In the genomic region with DNA sequence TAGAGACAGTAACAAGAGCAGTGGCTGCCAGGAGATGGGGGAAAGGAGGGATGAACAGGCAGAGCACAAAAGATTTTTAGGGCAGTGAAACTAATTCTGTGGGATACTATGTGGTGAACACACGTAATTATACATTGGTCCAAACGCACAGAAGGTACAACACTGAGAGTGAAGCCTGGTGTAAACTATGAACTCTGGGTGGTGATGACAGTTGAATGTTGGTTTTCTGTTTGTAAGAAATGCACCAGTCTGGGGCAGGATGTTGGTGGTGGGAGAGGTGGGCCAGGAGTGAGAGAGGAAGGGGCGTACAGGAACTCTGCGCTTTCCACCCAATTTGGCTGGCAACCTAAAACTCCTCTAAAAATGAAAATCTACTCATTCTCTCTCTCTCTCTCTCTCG, we compare ENCODE assay signal across 22 cellular contexts. TPM values are rescaled to one million over a fixed set of nuclear protein-coding genes. Genes with fewer than 3 reads are reported as not detected.
DNase-seq lines count a peak whose midpoint lies in the region; ATAC-seq and TF ChIP-seq lines count a peak whose summit lies in the region.
"Had no signal": no experiment of that assay in that cellular context is flagged by ENCODE, and none has a peak within 500 bp of the region (broad histone marks: within the 10 kb centered on the region; RNA-seq: fewer than 3 reads in every experiment).

No MANE protein-coding gene starts in this region.

- H3K9me3 ChIP-seq in H9 (ENCODE audit: control insufficient read depth, low read depth, low read length) (no peaks in the 10 kb centered on the region), SJCRH30 (replicated peaks) (no peaks in the 10 kb centered on the region; the same call in 1 of the 2 replicates)
- H3K9me3 ChIP-seq: body of pancreas, left lung, ovary, upper lobe of left lung had no signal

- H3K23me2 ChIP-seq in H9 (ENCODE audit: insufficient read length, low read depth, low read length, poor library complexity, severe bottlenecking): no peaks in the 10 kb centered on the region

- no peak overlapping the region for H2AK5ac ChIP-seq in H9 (ENCODE audit: insufficient read length, low read length)

- H3K4me2 ChIP-seq in H9 (ENCODE audit: insufficient read depth, insufficient read length, low read length): no peak overlapping the region

- H2AFZ ChIP-seq in H9 (ENCODE audit: low read length): no peak overlapping the region

- no peak overlapping the region for H2BK5ac ChIP-seq in H9 (ENCODE audit: insufficient read length, low read length)

- peaks cover 26% of the 10 kb centered on the region for H3K4me1 Mint-ChIP-seq in activated CD8-positive, alpha-beta memory T cell treated with anti-CD3 and anti-CD28 coated beads, Interleukin-2, amount 10 ng/mL, durations not matched to agents 7 days and 5 days
- peaks cover 14 to 18% of the 10 kb centered on the region in 2 experiments for H3K4me1 Mint-ChIP-seq in H9
- peaks cover 53% of the 10 kb centered on the region for H3K4me1 Mint-ChIP-seq in activated CD8-positive, alpha-beta T cell treated with anti-CD3 and anti-CD28 coated beads, Interleukin-2, amount 10 ng/mL, durations not matched to agents 7 days and 5 days (ENCODE audit: low read depth)
- H3K4me1 Mint-ChIP-seq in stimulated activated naive B cell treated with anti-CD40 and anti-IgM and Interleukin-4, amounts not matched to agents 10 μg/mL and 1 μg/mL and 100 μg/mL, for 72 hours: peaks cover 4 to 14% of the 10 kb centered on the region in 2 donors
- H3K4me1 Mint-ChIP-seq: naive B cell had no signal

- no peak overlapping the region for H3K9ac ChIP-seq in H9 (ENCODE audit: extremely low read depth, insufficient read length, low read length)

- no peaks in the 10 kb centered on the region for H3K79me1 ChIP-seq in H9 (ENCODE audit: insufficient read depth, low read depth, low read length, poor library complexity, severe bottlenecking)

- no peak overlapping the region for H3K14ac ChIP-seq in H9 (ENCODE audit: insufficient read depth, low read length)

- no peak overlapping the region for H2BK15ac ChIP-seq in H9 (ENCODE audit: low read depth, low read length)

- H3K4ac ChIP-seq in H9 (ENCODE audit: low read depth, low read length): no peak overlapping the region

- no peak overlapping the region for H2BK120ac ChIP-seq in H9 (ENCODE audit: low read depth, low read length, poor library complexity, severe bottlenecking)

- DNase-seq in activated CD8-positive, alpha-beta memory T cell treated with anti-CD3 and anti-CD28 coated beads, Interleukin-2, amount 10 ng/mL, durations not matched to agents 7 days and 5 days: no peak
- no peak for DNase-seq in activated CD8-positive, alpha-beta memory T cell treated with anti-CD3 and anti-CD28 coated beads, Interleukin-2, amount 50 U/mL, for 48 hours
- DNase-seq in H9 (no peak), amniotic stem cell (lab: John Stamatoyannopoulos, UW) (no peak), SJCRH30 (no peak)
- DNase-seq in activated CD8-positive, alpha-beta T cell treated with anti-CD3 and anti-CD28 coated beads, Interleukin-2, amount 10 ng/mL, durations not matched to agents 7 days and 5 days: peak; percentile 47
- DNase-seq in stimulated activated naive B cell treated with anti-CD40 and anti-IgM and Interleukin-4, amounts not matched to agents 10 μg/mL and 1 μg/mL and 100 μg/mL, for 72 hours: no peak
- no peak for DNase-seq in NK-92 treated with Interleukin-12 subunit alpha and Interleukin-12 subunit beta, amount 100 ng/mL, for 24 hours (lab: John Stamatoyannopoulos, UW)
- DNase-seq: body of pancreas; C1 segment of cervical spinal cord; effector CD4-positive, alpha-beta T cell; GOT3; hippocampal formation; left lung; naive B cell; NCI-H1436; ovary; right cardiac atrium; stimulated activated CD4-positive, alpha-beta T cell treated with anti-CD3 and anti-CD28 coated beads, Interleukin-12 subunit alpha, Interleukin-12 subunit beta, amount 100 ng/mL, for 4 hours; stimulated activated CD4-positive, alpha-beta T cell treated with anti-CD3 and anti-CD28 coated beads, Interleukin-4, amount 100 ng/mL, for 4 hours; upper lobe of left lung had no signal

- CTCF ChIA-PET in activated CD8-positive, alpha-beta memory T cell treated with anti-CD3 and anti-CD28 coated beads, Interleukin-2, amount 10 ng/mL, durations not matched to agents 7 days and 5 days (lab: Charles Lee): interaction anchor here (1.2 kb wide), 1 partner anchor 186 kb away, joined by 3 read pairs; no protein-coding TSS in a partner anchor
- CTCF ChIA-PET in activated CD8-positive, alpha-beta T cell treated with anti-CD3 and anti-CD28 coated beads, Interleukin-2, amount 10 ng/mL, durations not matched to agents 7 days and 5 days (lab: Charles Lee): interaction anchor here (1.1 to 1.5 kb wide), 2 partner anchors 30 to 295 kb away, joined by 3 read pairs; no protein-coding TSS in a partner anchor

- peaks cover 2% of the 10 kb centered on the region for H3K36me3 Mint-ChIP-seq in activated CD8-positive, alpha-beta memory T cell treated with anti-CD3 and anti-CD28 coated beads, Interleukin-2, amount 10 ng/mL, durations not matched to agents 7 days and 5 days
- H3K36me3 Mint-ChIP-seq in H9 (ENCODE audit: insufficient read depth in 1 of 3, low read depth in 3 of 3): no peaks in the 10 kb centered on the region
- H3K36me3 Mint-ChIP-seq in activated CD8-positive, alpha-beta T cell treated with anti-CD3 and anti-CD28 coated beads, Interleukin-2, amount 10 ng/mL, durations not matched to agents 7 days and 5 days (ENCODE audit: low read depth): no peaks in the 10 kb centered on the region
- H3K36me3 Mint-ChIP-seq in stimulated activated naive B cell treated with anti-CD40 and anti-IgM and Interleukin-4, amounts not matched to agents 10 μg/mL and 1 μg/mL and 100 μg/mL, for 72 hours: no peaks in the 10 kb centered on the region
- H3K36me3 Mint-ChIP-seq: naive B cell had no signal

- no peak overlapping the region for H3K4me3 ChIP-seq in SJCRH30
- H3K4me3 ChIP-seq: body of pancreas, left lung, ovary, SK-N-MC, upper lobe of left lung had no signal

- H3K4me1 ChIP-seq in H9 (ENCODE audit: insufficient read depth, low read length) (no peaks in the 10 kb centered on the region; the same call in 1 of the 2 replicates), SJCRH30 (peaks cover 4% of the 10 kb centered on the region)
- H3K4me1 ChIP-seq: body of pancreas, left lung, upper lobe of left lung had no signal

- no peak overlapping the region for H2BK12ac ChIP-seq in H9 (ENCODE audit: insufficient read length, low read depth, low read length)

- no CpG with 5 or more reads among the region's 5 CpGs for WGBS in H9 (ENCODE audit: extremely low coverage, insufficient read length, low lambda C conversion rate)

- no peak overlapping the region for H3T11ph ChIP-seq in H9 (ENCODE audit: low read length)

- H3K27ac ChIP-seq in H9 (ENCODE audit: insufficient read length, low read depth, low read length) (no peak overlapping the region), SJCRH30 (no peak overlapping the region)
- H3K27ac ChIP-seq: body of pancreas, left lung, ovary, SK-N-MC, upper lobe of left lung had no signal

- peak; percentile 61 for ATAC-seq in activated CD8-positive, alpha-beta memory T cell treated with anti-CD3 and anti-CD28 coated beads, Interleukin-2, amount 10 ng/mL, durations not matched to agents 7 days and 5 days
- peak; percentile 47 for ATAC-seq in activated CD8-positive, alpha-beta T cell treated with anti-CD3 and anti-CD28 coated beads, Interleukin-2, amount 10 ng/mL, durations not matched to agents 7 days and 5 days
- peak; percentile 57 to 58 for ATAC-seq in stimulated activated naive B cell treated with anti-CD40 and anti-IgM and Interleukin-4, amounts not matched to agents 10 μg/mL and 1 μg/mL and 100 μg/mL, for 72 hours (replicated peaks)
- ATAC-seq: body of pancreas, left lung, right cardiac atrium had no signal

- H4K5ac ChIP-seq in H9 (ENCODE audit: insufficient read length, low read depth, low read length): no peak overlapping the region

- no peak overlapping the region for H3K56ac ChIP-seq in H9 (ENCODE audit: insufficient read length, low read depth, low read length)

- H3K23ac ChIP-seq in H9 (ENCODE audit: insufficient read length, low read depth, low read length): no peak overlapping the region

- no peak for TF ChIP-seq CTCF in H9 (conservative IDR thresholded peaks at IDR 0.05)

- H3K27me3 ChIP-seq in H9 (ENCODE audit: insufficient read depth, low read length) (no peaks in the 10 kb centered on the region), SJCRH30 (no peaks in the 10 kb centered on the region)
- H3K27me3 ChIP-seq: body of pancreas, left lung, ovary, upper lobe of left lung had no signal

- no peaks in the 10 kb centered on the region for H4K20me1 ChIP-seq in H9 (ENCODE audit: control insufficient read depth, insufficient read depth, insufficient read length)

- peak overlapping the region; percentile 6 for H3K27ac Mint-ChIP-seq in activated CD8-positive, alpha-beta memory T cell treated with anti-CD3 and anti-CD28 coated beads, Interleukin-2, amount 10 ng/mL, durations not matched to agents 7 days and 5 days
- H3K27ac Mint-ChIP-seq in H9: peak overlapping the region; percentile 3 to 16 (median 12); a peak in 2 of 7 replicates
- peak overlapping the region; percentile 70 for H3K27ac Mint-ChIP-seq in activated CD8-positive, alpha-beta T cell treated with anti-CD3 and anti-CD28 coated beads, Interleukin-2, amount 10 ng/mL, durations not matched to agents 7 days and 5 days
- H3K27ac Mint-ChIP-seq in stimulated activated naive B cell treated with anti-CD40 and anti-IgM and Interleukin-4, amounts not matched to agents 10 μg/mL and 1 μg/mL and 100 μg/mL, for 72 hours: no peak overlapping the region

- no peak overlapping the region for H2BK20ac ChIP-seq in H9 (ENCODE audit: low read depth, low read length, poor library complexity, severe bottlenecking)

- H3K18ac ChIP-seq in H9 (ENCODE audit: insufficient read length, low read depth, low read length): no peak overlapping the region

- POLR2A ChIA-PET in activated CD8-positive, alpha-beta T cell treated with anti-CD3 and anti-CD28 coated beads, Interleukin-2, amount 10 ng/mL, durations not matched to agents 7 days and 5 days (lab: Charles Lee): interaction anchor here (1.0 kb wide), 1 partner anchor 177 kb away, joined by 3 read pairs; no protein-coding TSS in a partner anchor

- no peak overlapping the region for H4K8ac ChIP-seq in H9 (replicated peaks; ENCODE audit: insufficient read length, low read depth, low read length)

- no peaks in the 10 kb centered on the region for H3K36me3 ChIP-seq in SJCRH30
- H3K36me3 ChIP-seq: left lung, ovary, upper lobe of left lung had no signal

- no peak overlapping the region for H3K4me3 Mint-ChIP-seq in activated CD8-positive, alpha-beta memory T cell treated with anti-CD3 and anti-CD28 coated beads, Interleukin-2, amount 10 ng/mL, durations not matched to agents 7 days and 5 days
- no peak overlapping the region for H3K4me3 Mint-ChIP-seq in H9
- peak overlapping the region; percentile 2 for H3K4me3 Mint-ChIP-seq in activated CD8-positive, alpha-beta T cell treated with anti-CD3 and anti-CD28 coated beads, Interleukin-2, amount 10 ng/mL, durations not matched to agents 7 days and 5 days
- H3K4me3 Mint-ChIP-seq in stimulated activated naive B cell treated with anti-CD40 and anti-IgM and Interleukin-4, amounts not matched to agents 10 μg/mL and 1 μg/mL and 100 μg/mL, for 72 hours: no peak overlapping the region
- H3K4me3 Mint-ChIP-seq: naive B cell had no signal

- no peaks in the 10 kb centered on the region for H3K9me3 Mint-ChIP-seq in activated CD8-positive, alpha-beta memory T cell treated with anti-CD3 and anti-CD28 coated beads, Interleukin-2, amount 10 ng/mL, durations not matched to agents 7 days and 5 days (ENCODE audit: low read depth)
- H3K9me3 Mint-ChIP-seq in H9: no peaks in the 10 kb centered on the region
- no peaks in the 10 kb centered on the region for H3K9me3 Mint-ChIP-seq in activated CD8-positive, alpha-beta T cell treated with anti-CD3 and anti-CD28 coated beads, Interleukin-2, amount 10 ng/mL, durations not matched to agents 7 days and 5 days (ENCODE audit: insufficient read depth)
- H3K9me3 Mint-ChIP-seq in stimulated activated naive B cell treated with anti-CD40 and anti-IgM and Interleukin-4, amounts not matched to agents 10 μg/mL and 1 μg/mL and 100 μg/mL, for 72 hours: no peaks in the 10 kb centered on the region
- H3K9me3 Mint-ChIP-seq: naive B cell had no signal

- H3K27me3 Mint-ChIP-seq in activated CD8-positive, alpha-beta memory T cell treated with anti-CD3 and anti-CD28 coated beads, Interleukin-2, amount 10 ng/mL, durations not matched to agents 7 days and 5 days: peaks cover 4% of the 10 kb centered on the region
- H3K27me3 Mint-ChIP-seq in H9 (ENCODE audit: low read depth): no peaks in the 10 kb centered on the region
- no peaks in the 10 kb centered on the region for H3K27me3 Mint-ChIP-seq in activated CD8-positive, alpha-beta T cell treated with anti-CD3 and anti-CD28 coated beads, Interleukin-2, amount 10 ng/mL, durations not matched to agents 7 days and 5 days (ENCODE audit: low read depth)
- H3K27me3 Mint-ChIP-seq in stimulated activated naive B cell treated with anti-CD40 and anti-IgM and Interleukin-4, amounts not matched to agents 10 μg/mL and 1 μg/mL and 100 μg/mL, for 72 hours: no peaks in the 10 kb centered on the region
- H3K27me3 Mint-ChIP-seq: naive B cell had no signal

- H4K91ac ChIP-seq in H9 (ENCODE audit: insufficient read length, low read depth, low read length): no peak overlapping the region

- no peaks in the 10 kb centered on the region for H3K79me2 ChIP-seq in H9 (ENCODE audit: insufficient read depth, low read length)

RNA-seq across cellular contexts. Expression of gene TIAM1, which starts 50.2 kb away (rescaled TPM):
- total RNA-seq in activated CD8-positive, alpha-beta memory T cell treated with anti-CD3 and anti-CD28 coated beads, Interleukin-2, amount 10 ng/mL, durations not matched to agents 7 days and 5 days: 10 to 100 TPM; 18.8 to 20.5 TPM
- 22.4 and 23.1 TPM in 2 replicates for total RNA-seq in H9 (2021)
- 10 to 100 TPM; 41.5 to 46.9 TPM for total RNA-seq in activated CD8-positive, alpha-beta T cell treated with anti-CD3 and anti-CD28 coated beads, Interleukin-2, amount 10 ng/mL, durations not matched to agents 7 days and 5 days
- total RNA-seq in SJCRH30 (2014; rRNA removed; shearing (Covaris generic)): 6.0 and 9.5 TPM in 2 replicates
